ENCODE assay signal across 11 cellular contexts in the genomic region with DNA sequence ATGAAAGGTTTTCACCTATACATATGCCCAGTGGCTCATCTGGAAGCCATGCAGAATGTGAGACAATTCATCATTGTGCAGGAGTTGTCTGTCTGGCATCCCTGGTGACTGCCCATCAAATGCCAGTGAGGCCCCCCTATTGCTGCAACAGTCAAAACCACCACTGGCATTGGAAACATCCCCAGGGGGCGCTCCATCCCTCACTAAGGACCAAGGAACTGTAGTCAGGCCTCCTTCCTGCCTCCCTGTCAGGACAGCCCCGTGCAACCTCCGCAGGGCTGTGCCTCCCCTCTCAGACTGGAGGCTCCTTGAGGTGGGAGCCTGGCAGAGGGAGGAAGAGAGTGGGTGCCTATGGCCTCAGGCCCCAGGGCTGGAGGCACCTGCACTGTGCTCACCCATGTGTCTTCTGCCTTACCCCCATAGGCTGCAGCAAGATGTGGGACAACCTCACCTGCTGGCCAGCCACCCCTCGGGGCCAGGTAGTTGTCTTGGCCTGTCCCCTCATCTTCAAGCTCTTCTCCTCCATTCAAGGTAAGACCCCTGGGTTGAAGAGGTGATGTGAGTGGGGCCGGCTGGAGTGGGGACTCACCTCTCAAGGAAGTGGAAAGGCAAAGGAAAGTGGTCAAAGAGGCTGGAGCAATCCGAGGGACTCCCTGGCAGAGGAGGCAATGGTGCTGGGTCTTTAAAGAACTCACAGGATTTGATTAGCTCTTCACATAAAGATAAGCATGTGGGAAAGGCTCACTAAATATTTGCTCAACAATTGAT. TPM values are rescaled to one million over a fixed set of nuclear protein-coding genes. Genes with fewer than 3 reads are reported as not detected.
DNase-seq lines count a peak whose midpoint lies in the region; ATAC-seq and TF ChIP-seq lines count a peak whose summit lies in the region.
"Had no signal": no experiment of that assay in that cellular context is flagged by ENCODE, and none has a peak within 500 bp of the region (broad histone marks: within the 10 kb centered on the region; RNA-seq: fewer than 3 reads in every experiment).

No MANE protein-coding gene starts in this region.

- 0 out of 2 replicates have a peak overlapping the region, but pooled peaks have one; percentile 24 for H2AFZ ChIP-seq in Loucy (ENCODE audit: low read length)

- H3K4me2 ChIP-seq in Loucy (ENCODE audit: low read depth, low read length, poor library complexity, severe bottlenecking), result no peak overlapping the region

- H3K4me1 ChIP-seq in Loucy (ENCODE audit: insufficient read depth, low read length, poor library complexity, severe bottlenecking), result no peaks in the 10 kb centered on the region
- peaks cover 0 to 30% of the 10 kb centered on the region in 2 donors for H3K4me1 ChIP-seq in left lung
- peaks cover 19% of the 10 kb centered on the region for H3K4me1 ChIP-seq in colonic mucosa
- H3K4me1 ChIP-seq: HAP-1 had no signal

- no peaks in the 10 kb centered on the region for H4K20me1 ChIP-seq in Loucy (ENCODE audit: insufficient read depth, low read length, poor library complexity, severe bottlenecking)

- H3K9ac ChIP-seq in Loucy (ENCODE audit: low read depth, low read length, poor library complexity, severe bottlenecking) (no peak overlapping the region), colonic mucosa (ENCODE audit: low read depth in 2 of 2, low read length in 2 of 2) (peak overlapping the region in 1 of 2 donors; percentile 7)

- H3K27ac Mint-ChIP-seq in activated T-cell treated with anti-CD3 and anti-CD28 coated beads, Interleukin-2, amount 50 U/mL, for 24 hours, result peak overlapping the region; percentile 78

- no peak overlapping the region for H3K4me3 ChIP-seq in Loucy (ENCODE audit: low read length, poor library complexity, severe bottlenecking)
- no peak overlapping the region for H3K4me3 ChIP-seq in left lung
- no peak overlapping the region for H3K4me3 ChIP-seq in colonic mucosa
- H3K4me3 ChIP-seq: HAP-1 had no signal

- no peak for ATAC-seq in left lung
- ATAC-seq in HG03025 (IDR thresholded peaks at IDR 0.05; ENCODE audit: low FRiP score, unreplicated experiment), result no peak

- peaks cover 7% of the 10 kb centered on the region for H3K36me3 Mint-ChIP-seq in activated T-cell treated with anti-CD3 and anti-CD28 coated beads, Interleukin-2, amount 50 U/mL, for 24 hours (ENCODE audit: low read depth)

- H3K9me3 ChIP-seq in Loucy (ENCODE audit: insufficient read depth, low read depth, low read length) (no peaks in the 10 kb centered on the region), left lung (no peaks in the 10 kb centered on the region), colonic mucosa (no peaks in the 10 kb centered on the region)
- H3K9me3 ChIP-seq: HAP-1 had no signal

- peak; percentile 19 for DNase-seq in GDM1 (lab: John Stamatoyannopoulos, UW)
- DNase-seq in activated T-cell treated with anti-CD3 and anti-CD28 coated beads, Interleukin-2, amount 50 U/mL, for 24 hours, result no peak
- DNase-seq in left lung, result no peak
- no peak for DNase-seq in 8988T
- DNase-seq in GM19240 (ENCODE audit: insufficient read length, low spot score), result no peak
- no peak for DNase-seq in colonic mucosa
- DNase-seq: foreskin fibroblast; stimulated activated CD4-positive, alpha-beta T cell treated with anti-CD3 and anti-CD28 coated beads, Interleukin-2, amount 100 ng/mL, for 24 hours had no signal

- intact Hi-C loops in left lung (cut with DNase I), result no loop called here
- intact Hi-C loops in colonic mucosa (cut with DNase I), result no loop called here

- H3F3A ChIP-seq in Loucy (ENCODE audit: low read depth), result no peaks in the 10 kb centered on the region

- H3K4me3 Mint-ChIP-seq in activated T-cell treated with anti-CD3 and anti-CD28 coated beads, Interleukin-2, amount 50 U/mL, for 24 hours, result no peak overlapping the region

- H3K27me3 Mint-ChIP-seq in activated T-cell treated with anti-CD3 and anti-CD28 coated beads, Interleukin-2, amount 50 U/mL, for 24 hours, result no peaks in the 10 kb centered on the region

- peaks cover 21% of the 10 kb centered on the region for H3K4me1 Mint-ChIP-seq in activated T-cell treated with anti-CD3 and anti-CD28 coated beads, Interleukin-2, amount 50 U/mL, for 24 hours (ENCODE audit: low read depth)

- peak; percentile 80 for TF ChIP-seq CTCF in Loucy (conservative IDR thresholded peaks at IDR 0.05; ENCODE audit: low read length)
- TF ChIP-seq CTCF in left lung (IDR thresholded peaks at IDR 0.05), result no peak
- TF ChIP-seq CTCF in colonic mucosa (IDR thresholded peaks at IDR 0.05), result no peak

- no peaks in the 10 kb centered on the region for H3K36me3 ChIP-seq in Loucy (ENCODE audit: insufficient read depth, low read length)
- H3K36me3 ChIP-seq in left lung, result peaks cover 0 to 12% of the 10 kb centered on the region in 2 donors
- H3K36me3 ChIP-seq in colonic mucosa, result no peaks in the 10 kb centered on the region
- H3K36me3 ChIP-seq: HAP-1 had no signal

- H3K9me2 ChIP-seq in Loucy (replicated peaks; ENCODE audit: low read depth, low read length), result no peaks in the 10 kb centered on the region

- H3K27me3 ChIP-seq in Loucy (ENCODE audit: insufficient read depth, low read length, poor library complexity, severe bottlenecking), result no peaks in the 10 kb centered on the region
- no peaks in the 10 kb centered on the region for H3K27me3 ChIP-seq in left lung
- no peaks in the 10 kb centered on the region for H3K27me3 ChIP-seq in colonic mucosa

- H3K27ac ChIP-seq in left lung (peak overlapping the region; percentile 44 to 51), colonic mucosa (no peak overlapping the region)

- no peaks in the 10 kb centered on the region for H3K9me3 Mint-ChIP-seq in activated T-cell treated with anti-CD3 and anti-CD28 coated beads, Interleukin-2, amount 50 U/mL, for 24 hours

- H3K79me2 ChIP-seq in Loucy (ENCODE audit: insufficient read depth, low read length), result no peaks in the 10 kb centered on the region

RNA-seq across cellular contexts. Expression of a gene that starts 16.5 kb away (rescaled TPM):
- total RNA-seq in left lung (10 to 100 TPM; 60.7 to 82.5 TPM), colonic mucosa (10 to 100 TPM; 74.2 to 98.0 TPM)
